In the genomic region with DNA sequence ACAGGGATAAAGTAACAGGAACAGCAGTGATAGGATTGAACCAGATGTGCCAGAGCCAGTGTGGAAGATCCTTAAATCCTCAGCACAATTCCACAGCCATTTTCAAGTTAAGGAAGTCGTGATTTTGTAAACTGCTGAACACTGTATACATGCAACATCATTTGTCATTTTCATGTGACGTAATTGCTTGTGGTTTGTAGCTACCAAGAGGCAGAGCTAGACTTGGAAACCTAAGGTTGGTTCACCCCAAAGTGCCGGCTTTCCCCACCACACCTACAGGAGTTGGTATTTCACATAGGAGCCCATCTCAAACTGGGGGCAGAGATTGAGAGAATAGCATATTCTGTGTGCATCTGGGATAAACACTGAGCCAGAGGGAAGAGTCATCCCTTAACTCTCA, we compare ENCODE assay signal across 20 cellular contexts.
"Had no signal": no experiment of that assay in that cellular context is flagged by ENCODE, and none has a peak within 500 bp of the region (broad histone marks: within the 10 kb centered on the region; RNA-seq: fewer than 3 reads in every experiment).

No MANE protein-coding gene starts in this region.

- H3K4me1 ChIP-seq: gastrocnemius medialis, prostate gland, thyroid gland had no signal

- H3K27ac ChIP-seq: gastrocnemius medialis, neutrophil, ovary, prostate gland, thyroid gland had no signal

- H3K36me3 ChIP-seq: gastrocnemius medialis, neutrophil, ovary, prostate gland, thyroid gland had no signal

- DNase-seq: activated CD4-positive, alpha-beta memory T cell treated with anti-CD3 and anti-CD28 coated beads for 36 hours; activated CD4-positive, alpha-beta T cell treated with anti-CD3 and anti-CD28 coated beads for 48 hours; activated effector memory CD4-positive, alpha-beta T cell treated with Interleukin-2 at 50 U/mL for 16 hours; activated naive CD4-positive, alpha-beta T cell treated with anti-CD3 and anti-CD28 coated beads, Interleukin-2, amount 10 ng/mL, durations not matched to agents 7 days and 5 days; activated T-cell treated with anti-CD3 and anti-CD28 coated beads, Interleukin-2, amount 50 U/mL, for 72 hours; effector CD4-positive, alpha-beta T cell; gastrocnemius medialis; head of caudate nucleus; hypothalamus; left ventricle myocardium superior; mammary epithelial cell; midbrain; natural killer cell; ovary; stimulated activated CD4-positive, alpha-beta T cell treated with anti-CD3 and anti-CD28 coated beads, Interleukin-4, amount 100 ng/mL, for 24 hours; substantia nigra; T-helper 17 cell; thyroid gland had no signal

- H3K27me3 ChIP-seq: gastrocnemius medialis, ovary, thyroid gland had no signal

- H3K4me3 ChIP-seq: gastrocnemius medialis, ovary, prostate gland, thyroid gland had no signal

- H3K9me3 ChIP-seq: gastrocnemius medialis, neutrophil, ovary, prostate gland, thyroid gland had no signal
